In the genomic region with DNA sequence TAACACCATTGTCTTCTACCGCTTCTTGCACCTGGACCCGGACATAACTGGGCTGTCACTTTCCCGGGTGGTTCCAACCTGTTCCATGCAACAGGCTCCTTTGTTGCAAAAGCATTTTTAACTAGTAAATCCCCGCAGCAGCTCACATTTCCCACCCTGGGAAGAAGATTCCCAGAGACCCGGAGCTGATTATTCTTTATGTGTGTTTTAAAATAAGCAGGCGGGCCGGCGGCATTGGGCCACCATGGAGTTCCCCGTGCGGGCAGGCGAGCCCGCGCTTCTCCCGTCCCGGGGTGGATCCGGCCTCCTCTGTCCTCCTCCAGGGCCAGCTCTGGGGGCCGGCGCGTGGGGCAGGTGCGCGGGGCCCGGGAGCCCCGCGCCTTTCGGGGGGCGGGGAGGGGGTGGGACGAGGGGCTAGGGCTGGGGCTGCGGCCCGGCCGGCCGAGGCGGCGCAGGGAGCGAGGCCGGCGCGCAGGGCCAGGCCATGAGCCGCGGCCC, we compare ENCODE assay signal across 8 cellular contexts. TPM values are rescaled to one million over a fixed set of nuclear protein-coding genes. Genes with fewer than 3 reads are reported as not detected.
A peak's percentile ranks its signal among the peaks of the same experiment; 100 is the strongest.
DNase-seq lines count a peak whose midpoint lies in the region; FAIRE-seq and TF ChIP-seq lines count a peak whose summit lies in the region.

No MANE protein-coding gene starts in this region.

- no peak overlapping the region for H3K27ac Mint-ChIP-seq in activated naive CD8-positive, alpha-beta T cell treated with anti-CD3 and anti-CD28 coated beads for 36 hours

- H3K4me1 Mint-ChIP-seq in activated naive CD8-positive, alpha-beta T cell treated with anti-CD3 and anti-CD28 coated beads for 36 hours = peaks cover 31% of the 10 kb centered on the region

- no peak for TF ChIP-seq CTCF in AG09309 (IDR thresholded peaks at IDR 0.05; ENCODE audit: control insufficient read depth, insufficient read depth, low read depth, low read length, missing control alignments)
- no peak for TF ChIP-seq CTCF in kidney (IDR thresholded peaks at IDR 0.05; ENCODE audit: borderline replicate concordance, extremely low read depth, insufficient read depth)

- peak overlapping the region; percentile 94 for H3K4me3 ChIP-seq in AG09309 (ENCODE audit: control insufficient read depth, low read depth, low read length)
- peak overlapping the region; percentile 55 to 71 for H3K4me3 ChIP-seq in kidney (ENCODE audit: low read length in 2 of 2)
- H3K4me3 ChIP-seq in stomach smooth muscle (ENCODE audit: low read length in 2 of 2) = peak overlapping the region; percentile 78 to 81

- peaks cover 24% of the 10 kb centered on the region for H3K36me3 Mint-ChIP-seq in activated naive CD8-positive, alpha-beta T cell treated with anti-CD3 and anti-CD28 coated beads for 36 hours

- H3K4me3 Mint-ChIP-seq in activated naive CD8-positive, alpha-beta T cell treated with anti-CD3 and anti-CD28 coated beads for 36 hours = peak overlapping the region; percentile 94

- H3K9me3 ChIP-seq in kidney (ENCODE audit: control insufficient read depth in 1 of 2, low read length in 2 of 2) = no peaks in the 10 kb centered on the region
- no peaks in the 10 kb centered on the region for H3K9me3 ChIP-seq in stomach smooth muscle (ENCODE audit: control insufficient read depth in 2 of 2, low read length in 2 of 2)

- intact Hi-C loops in kidney (cut with DNase I) = no loop called here

- H3K27me3 ChIP-seq in stomach smooth muscle (ENCODE audit: control insufficient read depth in 1 of 2, insufficient read depth in 2 of 2, low read length in 2 of 2) = no peaks in the 10 kb centered on the region

- peak overlapping the region; percentile 29 to 40 for H3K9ac ChIP-seq in kidney (ENCODE audit: low read length in 2 of 2)
- peak overlapping the region; percentile 71 to 76 for H3K9ac ChIP-seq in stomach smooth muscle (ENCODE audit: low read length in 2 of 2)

- peaks cover 5% of the 10 kb centered on the region for H3K27me3 Mint-ChIP-seq in activated naive CD8-positive, alpha-beta T cell treated with anti-CD3 and anti-CD28 coated beads for 36 hours

- H3K36me3 ChIP-seq in kidney (ENCODE audit: control insufficient read depth in 1 of 2, insufficient read depth in 2 of 2, low read length in 2 of 2) (peaks cover 7 to 15% of the 10 kb centered on the region in 2 donors), stomach smooth muscle (ENCODE audit: control insufficient read depth in 2 of 2, insufficient read depth in 2 of 2, low read length in 2 of 2) (peaks cover 7 to 13% of the 10 kb centered on the region in 2 donors)

- H3K27ac ChIP-seq in kidney (ENCODE audit: low read depth in 2 of 2, low read length in 2 of 2) = no peak overlapping the region
- no peak overlapping the region for H3K27ac ChIP-seq in stomach smooth muscle (ENCODE audit: low read length)

- FAIRE-seq in kidney (lab: Jason Lieb, UNC) = no peak

- H3K9me3 Mint-ChIP-seq in activated naive CD8-positive, alpha-beta T cell treated with anti-CD3 and anti-CD28 coated beads for 36 hours = no peaks in the 10 kb centered on the region

- peaks cover 13 to 26% of the 10 kb centered on the region in 2 donors for H3K4me1 ChIP-seq in kidney (ENCODE audit: control insufficient read depth in 1 of 2, insufficient read depth in 1 of 2, low read depth in 1 of 2, low read length in 2 of 2)
- H3K4me1 ChIP-seq in stomach smooth muscle (ENCODE audit: control insufficient read depth, insufficient read depth, low read length) = peaks cover 53% of the 10 kb centered on the region

- no peak for DNase-seq in AG09309 (ENCODE audit: low read depth)
- DNase-seq in HK-2 (ENCODE audit: unreplicated experiment) = peak; percentile 16
- DNase-seq in activated naive CD8-positive, alpha-beta T cell treated with anti-CD3 and anti-CD28 coated beads for 36 hours = peak; percentile 32
- peak; percentile 78 for DNase-seq in kidney
- no peak for DNase-seq in NCI-H146 (lab: John Stamatoyannopoulos, UW)
- DNase-seq in effector CD8-positive, alpha-beta T cell (lab: John Stamatoyannopoulos, UW) = no peak
- no peak for DNase-seq in NCI-H1694 (lab: John Stamatoyannopoulos, UW)

RNA-seq across cellular contexts. Expression of a gene that starts 1.6 kb away (rescaled TPM):
- total RNA-seq in activated naive CD8-positive, alpha-beta T cell treated with anti-CD3 and anti-CD28 coated beads for 36 hours = 10 to 100 TPM; 14.4 to 17.0 TPM
- total RNA-seq in kidney = 20.0 TPM
- 2.9 TPM for polyA plus RNA-seq in kidney (ENCODE audit: insufficient read depth, low read depth, low replicate concordance)

RNA-seq across cellular contexts. Expression of a gene that starts 1.9 kb away (rescaled TPM):
- 1 to 10 TPM; 7.1 to 9.5 TPM for total RNA-seq in activated naive CD8-positive, alpha-beta T cell treated with anti-CD3 and anti-CD28 coated beads for 36 hours
- total RNA-seq in kidney = 38.0 TPM
- 13.5 TPM for polyA plus RNA-seq in kidney (ENCODE audit: insufficient read depth, low read depth, low replicate concordance)

Comparison
In these comparisons a context has a peak if more than half of its experiments do, and no peak if none do; other contexts are left out.
1. DNase-seq: peak in HK-2 (single experiment), activated naive CD8-positive, alpha-beta T cell treated with anti-CD3 and anti-CD28 coated beads for 36 hours (single experiment) and kidney (single experiment); none in AG09309 (single experiment), NCI-H146 (single experiment), effector CD8-positive, alpha-beta T cell (single experiment) and NCI-H1694 (single experiment).
2. Peak in every context shown above with its lines, with median percentiles within 50 percentile points of each other: H3K4me3 ChIP-seq.